ENCODE assay signal across 10 cellular contexts in the genomic region with DNA sequence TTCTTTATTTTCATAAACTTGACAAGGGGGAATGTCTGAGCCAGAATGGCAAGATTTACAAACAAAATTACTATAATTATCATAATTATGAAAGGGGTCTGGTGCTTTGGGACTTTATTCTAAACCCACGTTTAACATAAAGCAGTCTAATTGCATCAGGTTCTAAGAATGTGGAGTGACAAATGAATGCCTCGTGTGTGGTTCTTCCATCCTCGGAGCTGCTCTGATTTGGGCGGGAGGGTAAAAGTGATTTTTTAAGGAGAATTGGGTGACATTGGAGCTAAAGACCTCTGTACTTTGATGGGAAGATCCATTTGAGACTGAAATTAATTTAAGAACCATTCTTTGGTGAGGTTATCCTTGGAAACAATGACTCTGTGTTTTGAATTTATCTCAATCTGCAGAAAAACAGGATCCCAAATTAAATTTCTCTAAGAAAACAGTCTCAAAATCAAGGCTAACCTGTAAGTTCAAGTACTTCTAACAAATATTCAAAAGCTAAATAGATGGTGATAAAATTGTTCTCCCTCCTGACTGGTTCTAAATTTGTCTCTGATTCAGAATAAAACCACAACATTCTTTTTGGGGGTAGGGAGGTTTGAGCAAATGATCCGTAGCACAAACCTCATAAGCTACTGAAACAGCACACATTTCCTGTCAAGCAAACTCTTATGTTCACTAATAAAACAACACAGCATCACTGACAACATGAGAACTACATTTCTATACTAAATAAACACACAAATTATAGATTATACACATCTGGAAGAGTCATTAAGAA.
DNase-seq lines count a peak whose midpoint lies in the region; ATAC-seq and TF ChIP-seq lines count a peak whose summit lies in the region.
"Had no signal": no experiment of that assay in that cellular context is flagged by ENCODE, and none has a peak within 500 bp of the region (broad histone marks: within the 10 kb centered on the region; RNA-seq: fewer than 3 reads in every experiment).

No MANE protein-coding gene starts in this region.

- no peaks in the 10 kb centered on the region for H3K36me3 Mint-ChIP-seq in CD4-positive, alpha-beta T cell (ENCODE audit: low read depth)
- no peaks in the 10 kb centered on the region for H3K36me3 Mint-ChIP-seq in HFFc6 (ENCODE audit: low read depth)
- peaks cover 7% of the 10 kb centered on the region for H3K36me3 Mint-ChIP-seq in activated T-helper 2 cell treated with anti-CD3 and anti-CD28 coated beads, Interferon-gamma antibody, Interleukin-2, Interleukin-4, amounts not matched to agents 10 μg/mL and 5 μg/mL and 100 μg/mL, durations not matched to agents 14 hours and 24 hours and 36 hours (ENCODE audit: low read depth)

- H3K27ac ChIP-seq in CD4-positive, alpha-beta T cell (ENCODE audit: low read depth, low read length) = no peak overlapping the region
- H3K27ac ChIP-seq: RWPE1 had no signal

- intact Hi-C loops in CD4-positive, alpha-beta T cell (cut with DNase I, micrococcal nuclease) = loop anchor here in 1 of 2 experiments (5.0 kb wide), 1 partner anchor 40 kb away; no protein-coding TSS in a partner anchor
- intact Hi-C loops in activated T-helper 2 cell treated with anti-CD3 and anti-CD28 coated beads, Interferon-gamma antibody, Interleukin-2, Interleukin-4, amounts not matched to agents 10 μg/mL and 5 μg/mL and 100 μg/mL, durations not matched to agents 14 hours and 24 hours and 36 hours (cut with micrococcal nuclease) = loop anchor here (2.0 kb wide), 1 partner anchor 41 kb away; no protein-coding TSS in a partner anchor
- intact Hi-C loops in left colon (cut with DNase I, micrococcal nuclease) = no loop called here

- H3K4me1 Mint-ChIP-seq in CD4-positive, alpha-beta T cell (ENCODE audit: low read depth) = peaks cover 53% of the 10 kb centered on the region
- peaks cover 31% of the 10 kb centered on the region for H3K4me1 Mint-ChIP-seq in HFFc6 (ENCODE audit: low read depth)
- peaks cover 42% of the 10 kb centered on the region for H3K4me1 Mint-ChIP-seq in activated T-helper 2 cell treated with anti-CD3 and anti-CD28 coated beads, Interferon-gamma antibody, Interleukin-2, Interleukin-4, amounts not matched to agents 10 μg/mL and 5 μg/mL and 100 μg/mL, durations not matched to agents 14 hours and 24 hours and 36 hours (ENCODE audit: low read depth)

- H3K27ac Mint-ChIP-seq in CD4-positive, alpha-beta T cell = peak overlapping the region; percentile 49
- H3K27ac Mint-ChIP-seq in HFFc6 = peak overlapping the region; percentile 75
- H3K27ac Mint-ChIP-seq in activated T-helper 2 cell treated with anti-CD3 and anti-CD28 coated beads, Interferon-gamma antibody, Interleukin-2, Interleukin-4, amounts not matched to agents 10 μg/mL and 5 μg/mL and 100 μg/mL, durations not matched to agents 14 hours and 24 hours and 36 hours = peak overlapping the region; percentile 47

- no peak for TF ChIP-seq CTCF in CD4-positive, alpha-beta T cell (IDR thresholded peaks at IDR 0.05)
- no peak for TF ChIP-seq CTCF in HFFc6 (IDR thresholded peaks at IDR 0.05)

- no peak for DNase-seq in CD4-positive, alpha-beta T cell
- peak; percentile 65 for DNase-seq in HFFc6
- no peak for DNase-seq in activated T-helper 2 cell treated with anti-CD3 and anti-CD28 coated beads, Interferon-gamma antibody, Interleukin-2, Interleukin-4, amounts not matched to agents 10 μg/mL and 5 μg/mL and 100 μg/mL, durations not matched to agents 14 hours and 24 hours and 36 hours (ENCODE audit: low spot score)
- peak; percentile 96 for DNase-seq in kidney glomerular epithelial cell (lab: John Stamatoyannopoulos, UW)
- DNase-seq in NCI-H446 treated with DMSO at 0.1 percent for 48 hours (lab: John Stamatoyannopoulos, UW) = no peak
- DNase-seq in ecto neural progenitor cell (ENCODE audit: low spot score) = no peak
- no peak for DNase-seq in left colon
- DNase-seq: stimulated activated CD4-positive, alpha-beta T cell treated with anti-CD3 and anti-CD28 coated beads, Interleukin-15, amount 100 ng/mL, for 24 hours had no signal

- no peaks in the 10 kb centered on the region for H3K27me3 Mint-ChIP-seq in CD4-positive, alpha-beta T cell
- peaks cover 1% of the 10 kb centered on the region; the same call in 1 of the 2 replicates for H3K27me3 Mint-ChIP-seq in HFFc6 (ENCODE audit: insufficient read depth)
- H3K27me3 Mint-ChIP-seq in activated T-helper 2 cell treated with anti-CD3 and anti-CD28 coated beads, Interferon-gamma antibody, Interleukin-2, Interleukin-4, amounts not matched to agents 10 μg/mL and 5 μg/mL and 100 μg/mL, durations not matched to agents 14 hours and 24 hours and 36 hours (ENCODE audit: low read depth) = peaks cover 3% of the 10 kb centered on the region

- H3K9me3 ChIP-seq in CD4-positive, alpha-beta T cell (ENCODE audit: control insufficient read depth, low read length) = no peaks in the 10 kb centered on the region

- POLR2A ChIA-PET in CD4-positive, alpha-beta T cell (lab: Charles Lee) = interaction anchor here (0.7 to 0.9 kb wide), 3 partner anchors 31 to 40 kb away, joined by 3 read pairs; no protein-coding TSS in a partner anchor

- no peaks in the 10 kb centered on the region for H3K9me3 Mint-ChIP-seq in CD4-positive, alpha-beta T cell
- H3K9me3 Mint-ChIP-seq in HFFc6 = no peaks in the 10 kb centered on the region
- H3K9me3 Mint-ChIP-seq in activated T-helper 2 cell treated with anti-CD3 and anti-CD28 coated beads, Interferon-gamma antibody, Interleukin-2, Interleukin-4, amounts not matched to agents 10 μg/mL and 5 μg/mL and 100 μg/mL, durations not matched to agents 14 hours and 24 hours and 36 hours = no peaks in the 10 kb centered on the region

- H3K4me3 Mint-ChIP-seq in CD4-positive, alpha-beta T cell = peak overlapping the region; percentile 9
- H3K4me3 Mint-ChIP-seq in HFFc6 = peak overlapping the region; percentile 65
- H3K4me3 Mint-ChIP-seq in activated T-helper 2 cell treated with anti-CD3 and anti-CD28 coated beads, Interferon-gamma antibody, Interleukin-2, Interleukin-4, amounts not matched to agents 10 μg/mL and 5 μg/mL and 100 μg/mL, durations not matched to agents 14 hours and 24 hours and 36 hours (ENCODE audit: low read depth) = peak overlapping the region; percentile 28

- ATAC-seq in CD4-positive, alpha-beta T cell (ENCODE audit: poor library complexity) = peak; percentile 29
- ATAC-seq in GM21737 (IDR thresholded peaks at IDR 0.05; ENCODE audit: unreplicated experiment) = no peak
- no peak for ATAC-seq in left colon

- H3K27me3 ChIP-seq in CD4-positive, alpha-beta T cell (ENCODE audit: control insufficient read depth, insufficient read depth, low read length) = no peaks in the 10 kb centered on the region

- CTCF ChIA-PET in CD4-positive, alpha-beta T cell (lab: Charles Lee) = no interaction called here

Comparison
In these comparisons a context has a peak if more than half of its experiments do, and no peak if none do; other contexts are left out.
1. DNase-seq: peak in HFFc6 (single experiment) and kidney glomerular epithelial cell (single experiment); none in CD4-positive, alpha-beta T cell (0 of 10), activated T-helper 2 cell treated with anti-CD3 and anti-CD28 coated beads, Interferon-gamma antibody, Interleukin-2, Interleukin-4, amounts not matched to agents 10 μg/mL and 5 μg/mL and 100 μg/mL, durations not matched to agents 14 hours and 24 hours and 36 hours (single experiment), NCI-H446 treated with DMSO at 0.1 percent for 48 hours (single experiment), ecto neural progenitor cell (single experiment) and left colon (0 of 2).
2. H3K4me3 Mint-ChIP-seq: peak in every context shown above with its lines; median percentile 65 in HFFc6; 28 in activated T-helper 2 cell treated with anti-CD3 and anti-CD28 coated beads, Interferon-gamma antibody, Interleukin-2, Interleukin-4, amounts not matched to agents 10 μg/mL and 5 μg/mL and 100 μg/mL, durations not matched to agents 14 hours and 24 hours and 36 hours; 9 in CD4-positive, alpha-beta T cell.
3. Peak in every context shown above with its lines, with median percentiles within 50 percentile points of each other: H3K27ac Mint-ChIP-seq.